In the genomic region with DNA sequence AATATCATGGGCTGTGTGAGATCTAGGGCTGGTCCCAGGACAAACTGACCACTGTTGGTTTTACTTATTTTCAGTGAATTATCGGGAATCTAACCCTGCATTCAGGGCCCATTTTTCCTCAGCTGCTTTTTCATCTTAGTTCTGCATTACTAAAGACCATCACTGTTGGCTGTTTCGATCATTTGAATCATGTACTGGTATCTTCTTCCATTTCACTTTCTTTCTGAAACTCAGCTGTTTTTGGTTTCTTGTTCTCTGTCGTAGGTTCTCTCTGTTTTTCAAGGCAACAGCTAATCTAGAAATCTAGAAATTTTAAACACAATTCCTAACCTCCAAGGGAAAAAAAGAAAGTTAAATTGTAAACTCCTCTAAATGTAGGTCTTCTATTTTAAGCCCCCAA, we compare ENCODE assay signal across 15 cellular contexts.
A peak's percentile ranks its signal among the peaks of the same experiment; 100 is the strongest.
DNase-seq lines count a peak whose midpoint lies in the region; ATAC-seq and TF ChIP-seq lines count a peak whose summit lies in the region.
"Had no signal": no experiment of that assay in that cellular context is flagged by ENCODE, and none has a peak within 500 bp of the region (broad histone marks: within the 10 kb centered on the region; RNA-seq: fewer than 3 reads in every experiment).

No MANE protein-coding gene starts in this region.

- no peaks in the 10 kb centered on the region for H3K79me2 ChIP-seq in OCI-LY3 (ENCODE audit: low read length)

- H3K27me3 ChIP-seq in OCI-LY3 (ENCODE audit: low read depth, low read length): no peaks in the 10 kb centered on the region
- H3K27me3 ChIP-seq: BLaER1 treated with 17β-estradiol and CSF1 and Interleukin-3, amounts not matched to agents 10 nM and 100 nM had no signal

- peak overlapping the region; percentile 53 for H3K27ac ChIP-seq in OCI-LY3 (ENCODE audit: low read length)
- H3K27ac ChIP-seq: BLaER1 treated with 17β-estradiol and CSF1 and Interleukin-3, amounts not matched to agents 10 nM and 100 nM had no signal

- H3K9ac ChIP-seq in OCI-LY3 (ENCODE audit: low read length): peak overlapping the region; percentile 8; the same call in 1 of the 2 replicates
- H3K9ac ChIP-seq: BLaER1 treated with 17β-estradiol and CSF1 and Interleukin-3, amounts not matched to agents 10 nM and 100 nM had no signal

- TF ChIP-seq CTCF in OCI-LY3 (IDR thresholded peaks at IDR 0.05; ENCODE audit: low read depth, low read length) (no peak), GM10266 (IDR thresholded peaks at IDR 0.05; ENCODE audit: control insufficient read depth, insufficient read depth, low read depth, missing control alignments) (no peak)

- DNase-seq in NCI-H1436 treated with DMSO at 0.1 percent for 48 hours (lab: John Stamatoyannopoulos, UW): no peak
- no peak for DNase-seq in GM10266 (ENCODE audit: extremely low spot score)
- DNase-seq in left colon: no peak
- DNase-seq in stimulated activated CD4-positive, alpha-beta T cell treated with anti-CD3 and anti-CD28 coated beads, Interleukin-15, amount 100 ng/mL, for 24 hours: no peak
- DNase-seq: ACHN; CD4-positive, CD25-positive, alpha-beta regulatory T cell; DMS53; GF-D8; Karpas-422 had no signal

- no peaks in the 10 kb centered on the region for H4K20me1 ChIP-seq in OCI-LY3 (ENCODE audit: insufficient read depth, low read length)
- H4K20me1 ChIP-seq: BLaER1 treated with 17β-estradiol and CSF1 and Interleukin-3, amounts not matched to agents 10 nM and 100 nM had no signal

- H3K4me1 ChIP-seq in OCI-LY3 (ENCODE audit: low read length): peaks cover 27% of the 10 kb centered on the region
- H3K4me1 ChIP-seq: BLaER1 treated with 17β-estradiol and CSF1 and Interleukin-3, amounts not matched to agents 10 nM and 100 nM had no signal

- peak overlapping the region; percentile 53 for H3K4me3 ChIP-seq in OCI-LY3 (ENCODE audit: low read length)
- H3K4me3 ChIP-seq: BLaER1 treated with 17β-estradiol and CSF1 and Interleukin-3, amounts not matched to agents 10 nM and 100 nM; K562 had no signal

- intact Hi-C loops in left colon (cut with DNase I, micrococcal nuclease): loop anchor here in 1 of 2 donors (5.0 kb wide), 1 partner anchor 328 kb away; no protein-coding TSS in a partner anchor

- no peaks in the 10 kb centered on the region for H3K36me3 ChIP-seq in OCI-LY3 (replicated peaks; ENCODE audit: low read depth, low read length)
- H3K36me3 ChIP-seq: BLaER1 treated with 17β-estradiol and CSF1 and Interleukin-3, amounts not matched to agents 10 nM and 100 nM had no signal

- H2AFZ ChIP-seq in OCI-LY3 (ENCODE audit: low read depth, low read length): no peak overlapping the region

- no peaks in the 10 kb centered on the region for H3K9me3 ChIP-seq in OCI-LY3 (ENCODE audit: insufficient read depth, low read length)
- H3K9me3 ChIP-seq: BLaER1 treated with 17β-estradiol and CSF1 and Interleukin-3, amounts not matched to agents 10 nM and 100 nM had no signal

- ATAC-seq in GM18498 (IDR thresholded peaks at IDR 0.05; ENCODE audit: unreplicated experiment) (peak; percentile 54), GM21390 (IDR thresholded peaks at IDR 0.05; ENCODE audit: unreplicated experiment) (peak; percentile 51), HG02870 (IDR thresholded peaks at IDR 0.05; ENCODE audit: unreplicated experiment) (peak; percentile 62), left colon (no peak)
- ATAC-seq: K562 had no signal

- H3K4me2 ChIP-seq in OCI-LY3 (ENCODE audit: low read length): peak overlapping the region; percentile 62
- H3K4me2 ChIP-seq: BLaER1 treated with 17β-estradiol and CSF1 and Interleukin-3, amounts not matched to agents 10 nM and 100 nM had no signal
